In the genomic region with DNA sequence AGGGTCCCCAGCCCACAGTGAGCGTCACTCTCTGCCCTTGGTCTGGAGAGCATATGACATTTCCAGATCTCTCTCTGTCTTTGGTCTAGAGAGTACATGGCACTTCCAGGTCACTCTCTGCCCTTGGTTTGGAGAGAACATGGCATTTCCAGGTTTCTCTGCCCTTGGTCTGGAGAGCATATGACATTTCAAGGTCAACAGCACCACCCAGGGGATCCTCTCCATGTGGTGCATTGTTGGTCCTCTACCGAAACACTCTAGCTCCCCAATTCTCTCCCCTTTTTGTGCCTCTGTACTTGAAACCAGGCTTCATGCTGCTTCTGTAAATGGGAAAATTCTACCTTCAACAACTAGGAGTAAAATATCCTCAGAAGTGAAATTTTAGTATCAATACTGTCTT, we compare ENCODE assay signal across 23 cellular contexts.
"Had no signal": no experiment of that assay in that cellular context is flagged by ENCODE, and none has a peak within 500 bp of the region (broad histone marks: within the 10 kb centered on the region; RNA-seq: fewer than 3 reads in every experiment).

No MANE protein-coding gene starts in this region.

- H3K4me1 ChIP-seq: SJCRH30 had no signal

- H3K4me3 ChIP-seq: MG63, SJCRH30 had no signal

- H3K36me3 ChIP-seq: MG63, SJCRH30 had no signal

- DNase-seq: IMR-90, Karpas-422, KG1, MG63, NCI-H1092, NCI-H1105 treated with DMSO at 0.1 percent for 48 hours, NCI-H1417 treated with DMSO at 0.1 percent for 48 hours, NCI-H146, NCI-H1694 treated with DMSO at 0.1 percent for 48 hours, NCI-H1930, NCI-H2081, NCI-H2107, NCI-H2227 treated with DMSO at 0.1 percent for 48 hours, NCI-H524 treated with DMSO at 0.1 percent for 48 hours, NCI-H69, NCI-H774, PC-3, SHP77 treated with DMSO at 0.1 percent for 48 hours, T-helper 1 cell had no signal

- H3K27ac ChIP-seq: SJCRH30 had no signal

- H3K9me3 ChIP-seq: MG63, SJCRH30 had no signal

- ATAC-seq: Panc1, PC-3, Right ventricle myocardium inferior, SK-N-SH treated with all-trans-retinoic acid at 6 μM for 48 hours had no signal

- H3K27me3 ChIP-seq: MG63, SJCRH30 had no signal
